Comparison of ENCODE assay signal across 8 cellular contexts in the genomic region with DNA sequence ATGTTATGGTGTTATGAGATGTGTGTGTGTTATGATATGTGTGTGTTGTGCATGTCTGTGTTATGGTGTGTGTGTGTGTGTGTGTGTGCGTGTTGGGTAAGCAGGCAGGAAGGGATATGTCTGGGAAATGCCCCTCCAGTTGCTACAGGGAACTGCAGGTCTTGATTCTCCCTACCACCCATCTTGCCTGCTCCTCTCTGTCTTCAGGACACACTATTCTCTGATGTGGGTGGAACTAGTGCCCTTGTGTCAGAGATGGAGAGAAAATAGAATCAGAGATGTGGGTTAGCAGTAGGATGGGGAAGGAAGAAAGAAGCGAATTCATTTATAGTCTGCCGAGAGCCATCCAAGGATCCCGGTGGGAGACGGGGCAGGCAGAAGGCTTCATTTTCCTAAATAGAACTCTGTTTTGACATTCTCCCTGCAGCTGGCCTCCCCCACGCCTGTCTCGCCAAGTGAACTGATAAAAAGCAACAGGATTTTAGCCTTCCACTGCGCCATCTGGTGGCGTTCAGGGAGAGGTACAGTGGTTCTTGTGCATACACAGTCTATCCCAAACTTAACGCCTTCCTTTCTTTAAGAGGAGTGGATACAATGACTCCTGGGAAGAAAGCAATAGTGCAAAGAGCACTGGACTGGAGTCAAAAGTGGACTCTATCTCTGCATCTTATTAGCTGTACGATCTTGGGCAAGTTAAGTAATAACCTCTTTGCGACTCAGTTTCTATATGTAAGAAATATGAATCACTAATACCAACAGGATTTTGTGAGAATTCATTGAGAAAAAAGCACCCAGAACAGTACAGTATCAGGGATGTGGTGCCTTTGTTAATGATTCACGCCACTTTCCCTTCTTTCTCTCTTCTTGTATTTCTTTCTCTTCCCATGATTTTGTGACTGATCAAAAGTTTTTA. TPM values are rescaled to one million over a fixed set of nuclear protein-coding genes. Genes with fewer than 3 reads are reported as not detected.
A peak's percentile ranks its signal among the peaks of the same experiment; 100 is the strongest.
DNase-seq lines count a peak whose midpoint lies in the region; ATAC-seq and TF ChIP-seq lines count a peak whose summit lies in the region.

No MANE protein-coding gene starts in this region.

- TF ChIP-seq EP300 in transverse colon (IDR thresholded peaks at IDR 0.05; ENCODE audit: low read depth) = no peak

- H3K27ac ChIP-seq in RWPE2 (ENCODE audit: poor library complexity, severe bottlenecking) (no peak overlapping the region), transverse colon (no peak overlapping the region)

- peaks cover 13% of the 10 kb centered on the region for H3K4me1 ChIP-seq in RWPE2 (ENCODE audit: insufficient read depth, poor library complexity, severe bottlenecking)
- peaks cover 0 to 4% (median under 1%) of the 10 kb centered on the region in 4 donors for H3K4me1 ChIP-seq in transverse colon

- no peak for TF ChIP-seq POLR2A in transverse colon (IDR thresholded peaks at IDR 0.05)

- intact Hi-C loops in transverse colon (cut with DNase I; ENCODE audit: low total_unique reads) = loop anchor here (5.0 kb wide), 1 partner anchor 154 kb away; no protein-coding TSS in a partner anchor

- ATAC-seq in GM21576 (IDR thresholded peaks at IDR 0.05; ENCODE audit: unreplicated experiment) (peak; percentile 74), RWPE2 (ENCODE audit: low read depth) (peak; percentile 67), omental fat pad (ENCODE audit: low FRiP score) (peak; percentile 94)

- WGBS in transverse colon (ENCODE audit: low coverage in 1 of 2), 2 donors = 13 to 25% methylated on average over 8 to 13 of the region's 13 CpGs

- peak; percentile 59 for DNase-seq in DMS53 treated with DMSO at 0.1 percent for 48 hours (lab: John Stamatoyannopoulos, UW; ENCODE audit: unreplicated experiment)
- DNase-seq in LNCaP clone FGC (ENCODE audit: low read depth) = no peak
- DNase-seq in RWPE2 (ENCODE audit: low spot score) = peak; percentile 66
- DNase-seq in activated T-helper 1 cell treated with anti-CD3 and anti-CD28 coated beads, Interleukin-2, amount 50 U/mL, for 16 hours (ENCODE audit: low read depth in 1 of 2, low spot score in 1 of 2) = peak; percentile 41 to 44
- peak; percentile 84 for DNase-seq in fibroblast of the conjunctiva (ENCODE audit: low read depth)
- peak; percentile 51 for DNase-seq in omental fat pad (ENCODE audit: low spot score)
- DNase-seq in transverse colon = peak; percentile 78

- H3K27me3 ChIP-seq in RWPE2 (ENCODE audit: insufficient read depth, poor library complexity, severe bottlenecking) (no peaks in the 10 kb centered on the region), transverse colon (no peaks in the 10 kb centered on the region)

- H3K4me3 ChIP-seq in LNCaP clone FGC (ENCODE audit: low read depth, low read length) (no peak overlapping the region), RWPE2 (ENCODE audit: severe bottlenecking) (no peak overlapping the region), transverse colon (no peak overlapping the region)

- TF ChIP-seq CTCF in LNCaP clone FGC (IDR thresholded peaks at IDR 0.05; ENCODE audit: control insufficient read depth, extremely low read depth, insufficient read depth) (peak; percentile 94), RWPE2 (IDR thresholded peaks at IDR 0.05; ENCODE audit: poor library complexity, severe bottlenecking) (peak; percentile 89), omental fat pad (IDR thresholded peaks at IDR 0.05) (peak in 1 of 3 donors; percentile 67), transverse colon (IDR thresholded peaks at IDR 0.05) (peak; percentile 83 to 94 (median 89))

- in situ Hi-C loops in transverse colon (cut with MboI; ENCODE audit: low pct_ligation_motif_present in 1 of 4, low pct_unique_long_range_greater_than_20kb in 1 of 4, low sequenced_read_pairs in 3 of 4) = no loop called here

- no peaks in the 10 kb centered on the region for H3K9me3 ChIP-seq in RWPE2 (ENCODE audit: severe bottlenecking)
- no peaks in the 10 kb centered on the region for H3K9me3 ChIP-seq in transverse colon

- H3K36me3 ChIP-seq in RWPE2 (ENCODE audit: low read depth) (no peaks in the 10 kb centered on the region), transverse colon (no peaks in the 10 kb centered on the region)

RNA-seq across cellular contexts. Expression of a gene that starts 14.1 kb away (rescaled TPM):
- total RNA-seq in omental fat pad (10 to 100 TPM; 24.6 to 83.1 (median 45.4) TPM), transverse colon (10 to 100 TPM in 3 of 4 donors, 1 to 10 TPM in 1; 3.4 to 91.5 (median 39.4) TPM)
